8 cellular contexts compared by ENCODE assay signal in genomic region chr1:26697978-26698849, GRCh38. TPM values are rescaled to one million over a fixed set of nuclear protein-coding genes. Genes with fewer than 3 reads are reported as not detected.
A peak's percentile ranks its signal among the peaks of the same experiment; 100 is the strongest.
DNase-seq lines count a peak whose midpoint lies in the region; ATAC-seq and TF ChIP-seq lines count a peak whose summit lies in the region.

No MANE protein-coding gene starts in this region.

- TF ChIP-seq EP300 in esophagus muscularis mucosa (IDR thresholded peaks at IDR 0.05), result no peak

- intact Hi-C loops in activated CD8-positive, alpha-beta T cell treated with anti-CD3 and anti-CD28 coated beads for 36 hours (cut with micrococcal nuclease), result no loop called here
- intact Hi-C loops in esophagus muscularis mucosa (cut with DNase I) (no loop called here), vagina (cut with DNase I) (no loop called here)

- H3K27me3 Mint-ChIP-seq in activated CD8-positive, alpha-beta T cell treated with anti-CD3 and anti-CD28 coated beads for 36 hours, result no peaks in the 10 kb centered on the region

- H3K27ac ChIP-seq in esophagus muscularis mucosa (replicated peaks in 1 of 4) (peak overlapping the region; percentile 96 to 99 (median 98)), vagina (peak overlapping the region; percentile 98)

- H3K9me3 ChIP-seq in esophagus muscularis mucosa, result no peaks in the 10 kb centered on the region
- no peaks in the 10 kb centered on the region for H3K9me3 ChIP-seq in mucosa of stomach (ENCODE audit: control insufficient read depth, low read length)
- H3K9me3 ChIP-seq in vagina, result no peaks in the 10 kb centered on the region

- H3K27ac Mint-ChIP-seq in activated CD8-positive, alpha-beta T cell treated with anti-CD3 and anti-CD28 coated beads for 36 hours, result no peak overlapping the region

- TF ChIP-seq POLR2A in esophagus muscularis mucosa (IDR thresholded peaks at IDR 0.05; ENCODE audit: low read depth) (no peak), vagina (IDR thresholded peaks at IDR 0.05) (peak in 1 of 2 donors; percentile 20)

- H3K9me3 Mint-ChIP-seq in activated CD8-positive, alpha-beta T cell treated with anti-CD3 and anti-CD28 coated beads for 36 hours, result no peaks in the 10 kb centered on the region

- POLR2A ChIA-PET in activated CD8-positive, alpha-beta T cell treated with anti-CD3 and anti-CD28 coated beads for 36 hours (lab: Charles Lee), result interaction anchor here (0.8 to 15.4 kb wide), 21 partner anchors 8 to 198 kb away, joined by 3 to 283 read pairs (median 5); partner anchors contain the start of gene PIGV

- no peak overlapping the region for H3K4me3 Mint-ChIP-seq in activated CD8-positive, alpha-beta T cell treated with anti-CD3 and anti-CD28 coated beads for 36 hours

- CTCF ChIA-PET in activated CD8-positive, alpha-beta T cell treated with anti-CD3 and anti-CD28 coated beads for 36 hours (lab: Charles Lee), result interaction anchor here (1.0 to 11.2 kb wide), 10 partner anchors 9 to 156 kb away, joined by 3 to 126 read pairs (median 6); partner anchors contain the start of gene PIGV

- peaks cover 5% of the 10 kb centered on the region for H3K36me3 Mint-ChIP-seq in activated CD8-positive, alpha-beta T cell treated with anti-CD3 and anti-CD28 coated beads for 36 hours (ENCODE audit: low read depth)

- H3K36me3 ChIP-seq in esophagus muscularis mucosa (no peaks in the 10 kb centered on the region), mucosa of stomach (ENCODE audit: control insufficient read depth, insufficient read depth, low read length) (no peaks in the 10 kb centered on the region), vagina (no peaks in the 10 kb centered on the region)

- DNase-seq in DMS114 treated with DMSO at 0.1 percent for 48 hours (lab: John Stamatoyannopoulos, UW; ENCODE audit: unreplicated experiment), result peak; percentile 79
- DNase-seq in HS-27A (ENCODE audit: low read depth), result peak; percentile 91
- DNase-seq in NCI-H748 (lab: John Stamatoyannopoulos, UW; ENCODE audit: unreplicated experiment), result peak; percentile 87
- peak; percentile 59 for DNase-seq in activated CD8-positive, alpha-beta T cell treated with anti-CD3 and anti-CD28 coated beads for 36 hours
- no peak for DNase-seq in esophagus muscularis mucosa (ENCODE audit: extremely low spot score)
- DNase-seq in vagina (ENCODE audit: extremely low spot score in 2 of 2), result no peak

- no peak for TF ChIP-seq CTCF in activated CD8-positive, alpha-beta T cell treated with anti-CD3 and anti-CD28 coated beads for 36 hours (IDR thresholded peaks at IDR 0.05)
- peak in 1 of 3 experiments; percentile 3 for TF ChIP-seq CTCF in esophagus muscularis mucosa (IDR thresholded peaks at IDR 0.05)
- TF ChIP-seq CTCF in vagina (IDR thresholded peaks at IDR 0.05), result no peak

- H3K4me1 ChIP-seq in esophagus muscularis mucosa, result peaks cover 69 to 75% (median 73%) of the 10 kb centered on the region in 4 donors
- peaks cover 67% of the 10 kb centered on the region for H3K4me1 ChIP-seq in mucosa of stomach (ENCODE audit: control insufficient read depth, insufficient read depth, low read length)
- H3K4me1 ChIP-seq in vagina, result peaks cover 74% of the 10 kb centered on the region

- H3K27me3 ChIP-seq in esophagus muscularis mucosa, result peaks cover 0 to 4% (median 0%) of the 10 kb centered on the region in 4 donors
- no peaks in the 10 kb centered on the region for H3K27me3 ChIP-seq in mucosa of stomach (ENCODE audit: control insufficient read depth, insufficient read depth, low read length)
- no peaks in the 10 kb centered on the region for H3K27me3 ChIP-seq in vagina

- ATAC-seq in activated CD8-positive, alpha-beta T cell treated with anti-CD3 and anti-CD28 coated beads for 36 hours, result peak; percentile 40
- no peak for ATAC-seq in GM19035 (IDR thresholded peaks at IDR 0.05; ENCODE audit: unreplicated experiment)

- WGBS in esophagus muscularis mucosa, result 0% methylated on average over 8 of the region's 8 CpGs

- H3K4me3 ChIP-seq in esophagus muscularis mucosa (peak overlapping the region; percentile 80 to 95 (median 89)), mucosa of stomach (ENCODE audit: low read length) (peak overlapping the region; percentile 35), vagina (peak overlapping the region; percentile 90 to 95)

- peaks cover 17% of the 10 kb centered on the region for H3K4me1 Mint-ChIP-seq in activated CD8-positive, alpha-beta T cell treated with anti-CD3 and anti-CD28 coated beads for 36 hours (ENCODE audit: low read depth)

- peak overlapping the region; percentile 81 for H3K9ac ChIP-seq in mucosa of stomach (ENCODE audit: low read length)

RNA-seq across cellular contexts. Expression of gene ARID1A, which starts 2.4 kb away (rescaled TPM):
- 10 to 100 TPM; 82.4 to 84.9 TPM for total RNA-seq in activated CD8-positive, alpha-beta T cell treated with anti-CD3 and anti-CD28 coated beads for 36 hours
- total RNA-seq in esophagus muscularis mucosa, result 10 to 100 TPM; 36.8 to 76.2 (median 44.5) TPM
- total RNA-seq in vagina, result 91.6 TPM

Comparison
In these comparisons a context has a peak if more than half of its experiments do, and no peak if none do; other contexts are left out.
1. DNase-seq: peak in DMS114 treated with DMSO at 0.1 percent for 48 hours (single experiment), HS-27A (single experiment), NCI-H748 (single experiment) and activated CD8-positive, alpha-beta T cell treated with anti-CD3 and anti-CD28 coated beads for 36 hours (single experiment); none in esophagus muscularis mucosa (single experiment) and vagina (0 of 2).
2. H3K4me3 ChIP-seq: peak in every context shown above with its lines; median percentile 92 in vagina; 89 in esophagus muscularis mucosa; 35 in mucosa of stomach.